In the genomic region with DNA sequence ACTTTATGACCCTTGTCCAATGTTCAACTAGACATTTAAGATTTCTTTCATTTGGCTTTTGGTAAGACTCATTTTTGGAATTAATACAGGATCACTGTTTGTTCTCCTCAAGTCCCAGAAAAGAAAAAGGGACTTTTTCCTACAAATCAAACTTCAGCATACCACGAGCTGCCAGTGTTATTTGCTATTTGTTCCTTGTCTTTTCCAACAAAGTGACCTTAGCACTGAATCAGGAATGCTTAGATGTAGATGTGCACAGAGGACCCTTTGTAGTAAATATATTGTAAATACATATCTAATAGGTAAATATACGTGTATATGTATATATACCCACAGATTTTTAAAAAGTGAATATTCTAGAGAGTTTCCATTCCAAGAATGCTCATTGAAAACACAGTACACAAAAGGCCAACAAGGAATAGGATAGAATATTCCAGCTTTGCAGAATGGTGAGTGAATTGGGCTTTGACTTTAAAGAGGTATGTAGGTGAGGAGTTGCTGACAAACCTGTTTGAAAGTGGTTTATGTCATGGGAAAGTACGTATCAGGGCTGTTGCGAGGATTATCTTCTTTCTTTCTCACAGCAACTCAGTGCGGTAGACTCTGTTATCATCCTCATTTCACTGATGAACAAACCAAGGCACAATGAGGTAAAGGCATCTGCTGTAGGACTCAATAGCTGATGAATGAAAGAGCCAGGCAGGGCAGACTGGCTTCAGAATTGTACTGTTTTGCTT, we compare ENCODE assay signal across 19 cellular contexts.
"Had no signal": no experiment of that assay in that cellular context is flagged by ENCODE, and none has a peak within 500 bp of the region (broad histone marks: within the 10 kb centered on the region; RNA-seq: fewer than 3 reads in every experiment).

No MANE protein-coding gene starts in this region.

- H3K9me3 ChIP-seq: gastrocnemius medialis, heart left ventricle, prostate gland, stomach, testis had no signal

- H3K4me3 ChIP-seq: gastrocnemius medialis, heart left ventricle, lung, prostate gland, stomach, testis had no signal

- H3K27ac ChIP-seq: gastrocnemius medialis, heart left ventricle, prostate gland, stomach, testis had no signal

- DNase-seq: activated CD4-positive, alpha-beta T cell treated with anti-CD3 and anti-CD28 coated beads, Interleukin-2, amount 10 ng/mL, durations not matched to agents 7 days and 5 days; activated CD8-positive, alpha-beta memory T cell treated with anti-CD3 and anti-CD28 coated beads for 24 hours; activated naive CD8-positive, alpha-beta T cell treated with anti-CD3 and anti-CD28 coated beads for 36 hours; amygdala; cortex of kidney; effector CD4-positive, alpha-beta T cell; gastrocnemius medialis; heart left ventricle; left colon; naive thymus-derived CD8-positive, alpha-beta T cell; nucleus accumbens; right cardiac atrium; stomach; SW 1271; testis had no signal

- H3K4me1 ChIP-seq: prostate gland had no signal

- H3K9me3 Mint-ChIP-seq: activated CD4-positive, alpha-beta T cell treated with anti-CD3 and anti-CD28 coated beads, Interleukin-2, amount 10 ng/mL, durations not matched to agents 7 days and 5 days; activated naive CD8-positive, alpha-beta T cell treated with anti-CD3 and anti-CD28 coated beads for 36 hours; activated T-helper 1 cell treated with anti-CD3 and anti-CD28 coated beads, Interleukin-12 subunit alpha, Interleukin-12 subunit beta, Interleukin-2, Interleukin-4 antibody, amounts not matched to agents 30 ng/mL and 10 ng/mL and 1 ng/mL, durations not matched to agents 14 hours and 24 hours and 36 hours; naive thymus-derived CD8-positive, alpha-beta T cell had no signal

- H3K4me3 Mint-ChIP-seq: activated CD4-positive, alpha-beta T cell treated with anti-CD3 and anti-CD28 coated beads, Interleukin-2, amount 10 ng/mL, durations not matched to agents 7 days and 5 days; activated naive CD8-positive, alpha-beta T cell treated with anti-CD3 and anti-CD28 coated beads for 36 hours; activated T-helper 1 cell treated with anti-CD3 and anti-CD28 coated beads, Interleukin-12 subunit alpha, Interleukin-12 subunit beta, Interleukin-2, Interleukin-4 antibody, amounts not matched to agents 30 ng/mL and 10 ng/mL and 1 ng/mL, durations not matched to agents 14 hours and 24 hours and 36 hours; brain; naive thymus-derived CD8-positive, alpha-beta T cell had no signal

- H3K4me1 Mint-ChIP-seq: activated CD4-positive, alpha-beta T cell treated with anti-CD3 and anti-CD28 coated beads, Interleukin-2, amount 10 ng/mL, durations not matched to agents 7 days and 5 days had no signal

- H3K36me3 ChIP-seq: gastrocnemius medialis, heart left ventricle, prostate gland, stomach had no signal

- ATAC-seq: gastrocnemius medialis; heart left ventricle; left colon; naive thymus-derived CD8-positive, alpha-beta T cell; right cardiac atrium had no signal

- H3K27me3 Mint-ChIP-seq: brain had no signal

- H3K27me3 ChIP-seq: gastrocnemius medialis, heart left ventricle, stomach, testis had no signal

- H3K36me3 Mint-ChIP-seq: activated naive CD8-positive, alpha-beta T cell treated with anti-CD3 and anti-CD28 coated beads for 36 hours; naive thymus-derived CD8-positive, alpha-beta T cell had no signal

- H3K27ac Mint-ChIP-seq: activated CD4-positive, alpha-beta T cell treated with anti-CD3 and anti-CD28 coated beads, Interleukin-2, amount 10 ng/mL, durations not matched to agents 7 days and 5 days; activated naive CD8-positive, alpha-beta T cell treated with anti-CD3 and anti-CD28 coated beads for 36 hours; activated T-helper 1 cell treated with anti-CD3 and anti-CD28 coated beads, Interleukin-12 subunit alpha, Interleukin-12 subunit beta, Interleukin-2, Interleukin-4 antibody, amounts not matched to agents 30 ng/mL and 10 ng/mL and 1 ng/mL, durations not matched to agents 14 hours and 24 hours and 36 hours; naive thymus-derived CD8-positive, alpha-beta T cell had no signal
